Comparison of ENCODE assay signal across 8 cellular contexts in the genomic region with DNA sequence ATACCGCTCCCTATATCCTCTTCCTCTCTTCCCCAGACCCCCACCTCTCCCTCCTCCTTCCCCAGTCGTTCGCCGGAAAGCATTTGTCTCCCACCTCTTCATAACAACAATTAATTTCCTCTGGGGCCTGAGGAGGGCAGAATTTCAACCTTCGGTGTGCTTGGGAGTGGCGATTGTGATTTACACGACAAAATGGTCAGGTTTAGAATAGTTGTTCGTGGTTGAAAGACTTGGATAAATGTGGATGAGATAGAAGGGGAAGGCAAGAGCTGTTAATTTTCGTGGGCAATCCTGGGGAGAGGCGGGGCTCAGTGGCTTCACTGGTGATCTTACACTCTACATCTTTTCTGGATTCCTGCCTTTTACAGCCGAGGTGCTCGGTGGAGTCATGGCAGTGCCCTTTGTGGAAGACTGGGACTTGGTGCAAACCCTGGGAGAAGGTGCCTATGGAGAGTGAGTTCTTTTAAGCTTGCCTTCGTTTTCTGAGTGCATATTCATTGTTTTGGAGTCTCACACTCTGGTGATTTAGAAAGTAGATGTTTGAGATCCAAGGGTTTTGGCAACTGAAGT. TPM values are rescaled to one million over a fixed set of nuclear protein-coding genes. Genes with fewer than 3 reads are reported as not detected.
DNase-seq lines count a peak whose midpoint lies in the region; ATAC-seq and TF ChIP-seq lines count a peak whose summit lies in the region.

No MANE protein-coding gene starts in this region.

- H3K9me3 ChIP-seq in ovary, result no peaks in the 10 kb centered on the region

- ATAC-seq in GM21515 (IDR thresholded peaks at IDR 0.05; ENCODE audit: unreplicated experiment), result peak; percentile 40

- no peaks in the 10 kb centered on the region for H3K36me3 ChIP-seq in ovary

- TF ChIP-seq CTCF in fibroblast of villous mesenchyme (IDR thresholded peaks at IDR 0.05; ENCODE audit: insufficient read depth, low read depth, low read length), result peak; percentile 29
- TF ChIP-seq CTCF in ovary (IDR thresholded peaks at IDR 0.05), result no peak

- no peak for TF ChIP-seq POLR2A in ovary (IDR thresholded peaks at IDR 0.05)

- no peak for TF ChIP-seq EP300 in ovary (IDR thresholded peaks at IDR 0.05)

- 0 to 1% (median 0%) methylated on average over 13 of the region's 13 CpGs for WGBS in ovary, 3 donors

- peaks cover 2% of the 10 kb centered on the region for H3K4me1 ChIP-seq in ovary (ENCODE audit: insufficient read depth)

- H3K27me3 ChIP-seq in ovary, result no peaks in the 10 kb centered on the region

- DNase-seq in NCI-H1694 treated with DMSO at 0.1 percent for 48 hours (lab: John Stamatoyannopoulos, UW) (peak; percentile 37), NCI-H1694 (lab: John Stamatoyannopoulos, UW) (no peak), fibroblast of villous mesenchyme (ENCODE audit: low read depth) (no peak), ovary (no peak), glomerular visceral epithelial cell (ENCODE audit: extremely low spot score) (no peak)
- peak; percentile 31 for DNase-seq in Jurkat, Clone E6-1 (ENCODE audit: low read depth, low spot score)
- DNase-seq in activated CD4-positive, alpha-beta T cell treated with anti-CD3 and anti-CD28 coated beads, Interleukin-2, amount 50 U/mL, for 1 hour, result peak; percentile 13

- peak overlapping the region in 1 of 2 donors; percentile 96 for H3K27ac ChIP-seq in ovary

- intact Hi-C loops in ovary (cut with DNase I), result loop anchor here in 1 of 4 donors (10.0 kb wide), 1 partner anchor 62 kb away; the partner anchor contains the start of gene EI24

- H3K4me3 ChIP-seq in Jurkat, Clone E6-1 (ENCODE audit: low read length), result peak overlapping the region; percentile 85
- H3K4me3 ChIP-seq in fibroblast of villous mesenchyme (ENCODE audit: low read depth, low read length), result peak overlapping the region; percentile 85
- H3K4me3 ChIP-seq in ovary, result peak overlapping the region; percentile 87

RNA-seq across cellular contexts. Expression of gene CHEK1, which starts 1.5 kb away (rescaled TPM):
- 103 TPM for polyA plus RNA-seq in Jurkat, Clone E6-1 (2012; ENCODE audit: insufficient read depth, insufficient read length)
- total RNA-seq in fibroblast of villous mesenchyme (31.9 and 53.1 TPM in 2 replicates), ovary (1 to 10 TPM in 4 of 7 donors, under 1 TPM in 3; 0.24 to 3.2 (median 1.1) TPM)
- 1 to 10 TPM; 1.5 to 3.5 TPM for polyA plus RNA-seq in ovary

RNA-seq across cellular contexts. Expression of gene STT3A, which starts 33.8 kb away (rescaled TPM):
- 129 TPM for polyA plus RNA-seq in Jurkat, Clone E6-1 (2012; ENCODE audit: insufficient read depth, insufficient read length)
- 216 and 383 TPM in 2 replicates for total RNA-seq in fibroblast of villous mesenchyme
- total RNA-seq in ovary, result 100 to 1,000 TPM in 5 of 7 donors, 10 to 100 TPM in 2; 51.9 to 161 (median 135) TPM
- 100 to 1,000 TPM in 1 of 2 donors, 10 to 100 TPM in 1; 69.8 to 239 TPM for polyA plus RNA-seq in ovary

RNA-seq across cellular contexts. Expression of gene ACRV1, which starts 54.2 kb away (rescaled TPM):
- polyA plus RNA-seq in Jurkat, Clone E6-1 (2012; ENCODE audit: insufficient read depth, insufficient read length), result 0.42 TPM
- not detected in 2 replicates for total RNA-seq in fibroblast of villous mesenchyme
- total RNA-seq in ovary, result not detected
- not detected for polyA plus RNA-seq in ovary

RNA-seq across cellular contexts. Expression of gene EI24, which starts 57.2 kb away (rescaled TPM):
- polyA plus RNA-seq in Jurkat, Clone E6-1 (2012; ENCODE audit: insufficient read depth, insufficient read length), result 98.9 TPM
- 69.3 and 111 TPM in 2 replicates for total RNA-seq in fibroblast of villous mesenchyme
- total RNA-seq in ovary, result 10 to 100 TPM; 44.9 to 58.4 (median 53.4) TPM
- 100 to 1,000 TPM in 1 of 2 donors, 10 to 100 TPM in 1; 48.4 to 149 TPM for polyA plus RNA-seq in ovary

Comparison
In these comparisons a context has a peak if more than half of its experiments do, and no peak if none do; other contexts are left out.
1. DNase-seq: peak in NCI-H1694 treated with DMSO at 0.1 percent for 48 hours (single experiment), Jurkat, Clone E6-1 (single experiment) and activated CD4-positive, alpha-beta T cell treated with anti-CD3 and anti-CD28 coated beads, Interleukin-2, amount 50 U/mL, for 1 hour (single experiment); none in NCI-H1694 (single experiment), fibroblast of villous mesenchyme (single experiment), ovary (0 of 5) and glomerular visceral epithelial cell (single experiment).
2. Peak in every context shown above with its lines, with median percentiles within 50 percentile points of each other: H3K4me3 ChIP-seq.